21 cellular contexts compared by ENCODE assay signal in the genomic region with DNA sequence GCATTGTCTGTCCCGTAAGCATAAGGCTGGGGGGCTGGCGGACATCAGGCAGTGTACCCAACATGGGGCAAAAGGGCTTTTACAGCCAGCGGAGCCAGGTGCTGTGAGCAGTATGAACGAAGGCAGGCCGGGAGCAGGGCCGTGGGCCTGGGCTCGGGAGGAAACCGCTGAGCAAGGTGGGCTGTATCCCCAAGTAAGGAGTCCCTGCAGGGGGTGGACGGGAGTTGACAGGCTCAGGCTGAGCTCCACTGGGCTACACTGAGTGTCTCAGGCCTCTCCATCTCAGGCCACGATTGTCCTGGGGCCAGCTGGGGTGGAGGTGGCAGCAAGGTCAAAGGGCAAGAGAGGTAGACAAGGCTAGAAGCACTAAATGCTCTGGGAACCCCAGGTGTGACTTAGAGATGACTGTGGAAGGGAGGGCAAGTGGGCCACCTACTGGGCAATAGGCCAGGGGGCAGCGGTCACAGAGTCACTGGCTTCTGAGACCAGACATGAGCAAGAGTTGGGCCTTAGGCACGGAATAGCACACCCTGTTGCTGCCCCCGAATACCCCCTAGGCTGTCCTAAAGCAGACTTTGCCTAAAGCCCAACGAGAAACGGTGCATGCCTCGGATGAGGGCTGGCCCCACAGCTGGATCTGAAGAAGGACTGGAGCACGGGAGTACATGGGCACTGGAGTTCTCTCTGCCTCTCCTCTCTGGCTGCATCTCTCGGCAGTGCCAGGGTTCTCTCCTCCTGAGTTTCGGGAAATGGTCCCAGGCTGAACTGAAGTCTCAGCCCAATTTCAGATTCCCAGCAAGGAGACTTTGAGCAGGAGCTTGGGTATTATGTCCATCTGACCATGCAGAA. TPM values are rescaled to one million over a fixed set of nuclear protein-coding genes. Genes with fewer than 3 reads are reported as not detected.
DNase-seq lines count a peak whose midpoint lies in the region; ATAC-seq and TF ChIP-seq lines count a peak whose summit lies in the region.
"Had no signal": no experiment of that assay in that cellular context is flagged by ENCODE, and none has a peak within 500 bp of the region (broad histone marks: within the 10 kb centered on the region; RNA-seq: fewer than 3 reads in every experiment).

No MANE protein-coding gene starts in this region.

- no peaks in the 10 kb centered on the region for H4K20me1 ChIP-seq in OCI-LY3 (ENCODE audit: insufficient read depth, low read length)

- H3K9me3 ChIP-seq in OCI-LY3 (ENCODE audit: insufficient read depth, low read length): no peaks in the 10 kb centered on the region
- H3K9me3 ChIP-seq in left lung: no peaks in the 10 kb centered on the region
- no peaks in the 10 kb centered on the region for H3K9me3 ChIP-seq in testis
- H3K9me3 ChIP-seq: breast epithelium had no signal

- H3K4me3 Mint-ChIP-seq in CD14-positive monocyte: no peak overlapping the region
- H3K4me3 Mint-ChIP-seq: activated CD8-positive, alpha-beta T cell treated with anti-CD3 and anti-CD28 coated beads for 36 hours; activated naive CD8-positive, alpha-beta T cell treated with anti-CD3 and anti-CD28 coated beads, Interleukin-2, amount 50 U/mL, for 24 hours; CD8-positive, alpha-beta memory T cell had no signal

- H3K9ac ChIP-seq in OCI-LY3 (ENCODE audit: low read length): no peak overlapping the region

- no peaks in the 10 kb centered on the region for H3K9me3 Mint-ChIP-seq in CD14-positive monocyte
- H3K9me3 Mint-ChIP-seq: activated CD8-positive, alpha-beta T cell treated with anti-CD3 and anti-CD28 coated beads for 36 hours; activated naive CD8-positive, alpha-beta T cell treated with anti-CD3 and anti-CD28 coated beads, Interleukin-2, amount 50 U/mL, for 24 hours had no signal

- H3K79me2 ChIP-seq in OCI-LY3 (ENCODE audit: low read length): no peaks in the 10 kb centered on the region

- H3K27ac ChIP-seq in OCI-LY3 (ENCODE audit: low read length) (no peak overlapping the region), left lung (no peak overlapping the region), testis (no peak overlapping the region)
- H3K27ac ChIP-seq: breast epithelium, dorsolateral prefrontal cortex had no signal

- no peak for ATAC-seq in left lung
- ATAC-seq in GM19397 (IDR thresholded peaks at IDR 0.05; ENCODE audit: unreplicated experiment): no peak
- ATAC-seq in GM18502 (IDR thresholded peaks at IDR 0.05; ENCODE audit: poor library complexity, unreplicated experiment): no peak
- ATAC-seq: activated CD8-positive, alpha-beta T cell treated with anti-CD3 and anti-CD28 coated beads for 36 hours; activated naive CD8-positive, alpha-beta T cell treated with anti-CD3 and anti-CD28 coated beads, Interleukin-2, amount 50 U/mL, for 24 hours had no signal

- no peaks in the 10 kb centered on the region for H3K4me1 Mint-ChIP-seq in CD14-positive monocyte
- H3K4me1 Mint-ChIP-seq: activated naive CD8-positive, alpha-beta T cell treated with anti-CD3 and anti-CD28 coated beads, Interleukin-2, amount 50 U/mL, for 24 hours; CD8-positive, alpha-beta memory T cell had no signal

- peaks cover 4% of the 10 kb centered on the region; the same call in 1 of the 2 replicates for H3K27me3 ChIP-seq in OCI-LY3 (ENCODE audit: low read depth, low read length)
- peaks cover 6 to 12% of the 10 kb centered on the region in 2 donors for H3K27me3 ChIP-seq in left lung
- no peaks in the 10 kb centered on the region for H3K27me3 ChIP-seq in testis
- H3K27me3 ChIP-seq: breast epithelium had no signal

- H3K27me3 Mint-ChIP-seq in CD14-positive monocyte (ENCODE audit: low read depth in 3 of 3): peaks cover 3 to 18% (median 10%) of the 10 kb centered on the region in 3 donors

- H3K36me3 Mint-ChIP-seq in CD14-positive monocyte: no peaks in the 10 kb centered on the region

- DNase-seq in CD14-positive monocyte (ENCODE audit: low spot score) (peak; percentile 40), left lung (peak; percentile 19 to 46), testis (no peak)
- no peak for DNase-seq in activated CD8-positive, alpha-beta memory T cell treated with anti-CD3 and anti-CD28 coated beads, Interleukin-2, amount 50 U/mL, for 4 hours
- DNase-seq: activated CD8-positive, alpha-beta T cell treated with anti-CD3 and anti-CD28 coated beads for 36 hours; activated naive CD8-positive, alpha-beta T cell treated with anti-CD3 and anti-CD28 coated beads, Interleukin-2, amount 50 U/mL, for 24 hours; activated T-cell treated with anti-CD3 and anti-CD28 coated beads, Interleukin-2, amount 50 U/mL, for 48 hours; NCI-H1092; NCI-H2081 treated with DMSO at 0.1 percent for 48 hours; NCI-H510A; SHP77; stimulated activated naive CD4-positive, alpha-beta T cell treated with Interleukin-2 at 50 U/mL for 16 hours had no signal

- 79 to 87% methylated on average over 18 to 19 of the region's 19 CpGs for WGBS in testis, 2 donors

- no peak overlapping the region for H2AFZ ChIP-seq in OCI-LY3 (ENCODE audit: low read depth, low read length)

- TF ChIP-seq CTCF in CD14-positive monocyte (IDR thresholded peaks at IDR 0.05): no peak
- TF ChIP-seq CTCF in GM12872 (IDR thresholded peaks at IDR 0.05; ENCODE audit: insufficient read depth, low read depth, low read length): 0 out of 3 replicates have a peak, but pooled peaks have one; percentile 30
- peak; percentile 24 for TF ChIP-seq CTCF in OCI-LY3 (IDR thresholded peaks at IDR 0.05; ENCODE audit: low read depth, low read length)
- TF ChIP-seq CTCF in left lung (IDR thresholded peaks at IDR 0.05): no peak
- TF ChIP-seq CTCF in testis (IDR thresholded peaks at IDR 0.05): no peak

- H3K27ac Mint-ChIP-seq in CD14-positive monocyte: no peak overlapping the region
- H3K27ac Mint-ChIP-seq: activated CD8-positive, alpha-beta T cell treated with anti-CD3 and anti-CD28 coated beads for 36 hours; activated naive CD8-positive, alpha-beta T cell treated with anti-CD3 and anti-CD28 coated beads, Interleukin-2, amount 50 U/mL, for 24 hours had no signal

- H3K4me2 ChIP-seq in OCI-LY3 (ENCODE audit: low read length): no peak overlapping the region

- no peak for TF ChIP-seq POLR2A in testis (IDR thresholded peaks at IDR 0.05)

- H3K4me1 ChIP-seq in OCI-LY3 (ENCODE audit: low read length) (peaks cover 6% of the 10 kb centered on the region), left lung (no peaks in the 10 kb centered on the region), testis (no peaks in the 10 kb centered on the region)
- H3K4me1 ChIP-seq: breast epithelium had no signal

- H3K4me3 ChIP-seq in OCI-LY3 (ENCODE audit: low read length): no peak overlapping the region
- H3K4me3 ChIP-seq in left lung: no peak overlapping the region
- no peak overlapping the region for H3K4me3 ChIP-seq in testis
- H3K4me3 ChIP-seq: breast epithelium, dorsolateral prefrontal cortex had no signal

- H3K36me3 ChIP-seq in OCI-LY3 (replicated peaks; ENCODE audit: low read depth, low read length): no peaks in the 10 kb centered on the region
- H3K36me3 ChIP-seq in left lung: no peaks in the 10 kb centered on the region
- no peaks in the 10 kb centered on the region for H3K36me3 ChIP-seq in testis (ENCODE audit: low read depth, missing control alignments)
- H3K36me3 ChIP-seq: breast epithelium had no signal

- intact Hi-C loops in CD14-positive monocyte (cut with micrococcal nuclease): no loop called here
- intact Hi-C loops in left lung (cut with DNase I): no loop called here
- intact Hi-C loops in testis (cut with DNase I; ENCODE audit: low total_unique reads): no loop called here

RNA-seq across cellular contexts. Expression of a gene that starts 10.8 kb away (rescaled TPM):
- polyA plus RNA-seq in CD14-positive monocyte: not detected
- 10 to 100 TPM; 78.0 to 89.9 TPM for total RNA-seq in left lung
- 10 to 100 TPM; 17.0 to 23.8 TPM for total RNA-seq in testis
- 9.1 TPM for polyA plus RNA-seq in testis (ENCODE audit: insufficient read depth, low read depth, low replicate concordance)
- total RNA-seq: activated CD8-positive, alpha-beta T cell treated with anti-CD3 and anti-CD28 coated beads for 36 hours; CD8-positive, alpha-beta memory T cell; epithelial cell of proximal tubule; T-helper 1 cell treated with Interleukin-12 subunit alpha and Interleukin-12 subunit beta and Interleukin-4 antibody, amounts not matched to agents 30 ng/mL and 1 ng/mL, for 36 hours had no signal
- polyA plus RNA-seq: CD8-positive, alpha-beta memory T cell had no signal

RNA-seq across cellular contexts. Expression of a gene that starts 35.3 kb away (rescaled TPM):
- polyA plus RNA-seq in CD14-positive monocyte (10 to 100 TPM; 32.7 to 38.4 TPM), testis (ENCODE audit: insufficient read depth, low read depth, low replicate concordance) (82.7 TPM)
- total RNA-seq in left lung (10 to 100 TPM; 41.8 to 72.5 TPM), testis (10 to 100 TPM; 75.7 to 82.8 TPM)

RNA-seq across cellular contexts. Expression of a gene that starts 58.0 kb away (rescaled TPM):
- not detected for polyA plus RNA-seq in CD14-positive monocyte
- total RNA-seq in left lung: 1 to 10 TPM; 2.0 to 7.3 TPM
- total RNA-seq in testis: 10 to 100 TPM in 1 of 2 donors, 1 to 10 TPM in 1; 6.9 to 12.0 TPM
- polyA plus RNA-seq in testis (ENCODE audit: insufficient read depth, low read depth, low replicate concordance): 8.7 TPM
- total RNA-seq: T-helper 1 cell treated with Interleukin-12 subunit alpha and Interleukin-12 subunit beta and Interleukin-4 antibody, amounts not matched to agents 30 ng/mL and 1 ng/mL, for 36 hours had no signal

Comparison
In these comparisons a context has a peak if more than half of its experiments do, and no peak if none do; other contexts are left out.
1. DNase-seq: peak in CD14-positive monocyte (single experiment) and left lung (2 of 2); none in testis (single experiment) and activated CD8-positive, alpha-beta memory T cell treated with anti-CD3 and anti-CD28 coated beads, Interleukin-2, amount 50 U/mL, for 4 hours (single experiment).
2. CTCF ChIP-seq: peak in GM12872 (single experiment) and OCI-LY3 (single experiment); none in CD14-positive monocyte (single experiment), left lung (0 of 2) and testis (0 of 3).